ENCODE assay signal across 10 cellular contexts in genomic region chr7:117435475-117436043, GRCh38. TPM values are rescaled to one million over a fixed set of nuclear protein-coding genes. Genes with fewer than 3 reads are reported as not detected.
A peak's percentile ranks its signal among the peaks of the same experiment; 100 is the strongest.
DNase-seq lines count a peak whose midpoint lies in the region; ATAC-seq and TF ChIP-seq lines count a peak whose summit lies in the region.
"Had no signal": no experiment of that assay in that cellular context is flagged by ENCODE, and none has a peak within 500 bp of the region (broad histone marks: within the 10 kb centered on the region; RNA-seq: fewer than 3 reads in every experiment).

No MANE protein-coding gene starts in this region.

- H3K9me3 ChIP-seq in smooth muscle cell (replicated peaks; ENCODE audit: low read depth) (no peaks in the 10 kb centered on the region), transverse colon (no peaks in the 10 kb centered on the region)
- H3K9me3 ChIP-seq: breast epithelium had no signal

- peak overlapping the region; percentile 39 for H3K27ac ChIP-seq in smooth muscle cell (ENCODE audit: low read depth)
- no peak overlapping the region for H3K27ac ChIP-seq in transverse colon
- H3K27ac ChIP-seq: breast epithelium had no signal

- H3K36me3 Mint-ChIP-seq in activated CD8-positive, alpha-beta T cell treated with anti-CD3 and anti-CD28 coated beads for 36 hours (ENCODE audit: low read depth) = no peaks in the 10 kb centered on the region
- H3K36me3 Mint-ChIP-seq in activated CD8-positive, alpha-beta T cell treated with anti-CD3 and anti-CD28 coated beads, Interleukin-2, amount 10 ng/mL, durations not matched to agents 7 days and 5 days (ENCODE audit: low read depth) = no peaks in the 10 kb centered on the region

- H3K36me3 ChIP-seq in smooth muscle cell (ENCODE audit: low read depth) (no peaks in the 10 kb centered on the region), transverse colon (no peaks in the 10 kb centered on the region)
- H3K36me3 ChIP-seq: breast epithelium had no signal

- peaks cover 5% of the 10 kb centered on the region for H3K4me1 Mint-ChIP-seq in activated CD8-positive, alpha-beta T cell treated with anti-CD3 and anti-CD28 coated beads for 36 hours (ENCODE audit: low read depth)
- H3K4me1 Mint-ChIP-seq in activated CD8-positive, alpha-beta T cell treated with anti-CD3 and anti-CD28 coated beads, Interleukin-2, amount 10 ng/mL, durations not matched to agents 7 days and 5 days (ENCODE audit: low read depth) = no peaks in the 10 kb centered on the region

- H3K9me3 Mint-ChIP-seq in activated CD8-positive, alpha-beta T cell treated with anti-CD3 and anti-CD28 coated beads for 36 hours = no peaks in the 10 kb centered on the region
- H3K9me3 Mint-ChIP-seq in activated CD8-positive, alpha-beta T cell treated with anti-CD3 and anti-CD28 coated beads, Interleukin-2, amount 10 ng/mL, durations not matched to agents 7 days and 5 days (ENCODE audit: insufficient read depth) = no peaks in the 10 kb centered on the region

- H3K27me3 Mint-ChIP-seq in activated CD8-positive, alpha-beta T cell treated with anti-CD3 and anti-CD28 coated beads for 36 hours = no peaks in the 10 kb centered on the region
- H3K27me3 Mint-ChIP-seq in activated CD8-positive, alpha-beta T cell treated with anti-CD3 and anti-CD28 coated beads, Interleukin-2, amount 10 ng/mL, durations not matched to agents 7 days and 5 days (ENCODE audit: low read depth) = peaks cover 3% of the 10 kb centered on the region

- peak; percentile 3 for DNase-seq in activated CD8-positive, alpha-beta T cell treated with anti-CD3 and anti-CD28 coated beads for 36 hours
- DNase-seq in activated CD8-positive, alpha-beta T cell treated with anti-CD3 and anti-CD28 coated beads, Interleukin-2, amount 10 ng/mL, durations not matched to agents 7 days and 5 days = no peak
- peak; percentile 28 for DNase-seq in HPDE6-E6E7 (ENCODE audit: extremely low spot score)
- no peak for DNase-seq in smooth muscle cell (lab: John Stamatoyannopoulos, UW; ENCODE audit: unreplicated experiment)
- DNase-seq in left ventricle myocardium superior = no peak
- no peak for DNase-seq in H4 (ENCODE audit: low spot score)
- no peak for DNase-seq in transverse colon
- DNase-seq: NCI-H187 treated with DMSO at 0.1 percent for 48 hours had no signal

- no peaks in the 10 kb centered on the region for H3K79me2 ChIP-seq in smooth muscle cell (ENCODE audit: low read depth)

- peak overlapping the region; percentile 65 for H2AFZ ChIP-seq in smooth muscle cell (ENCODE audit: low read depth)

- H4K20me1 ChIP-seq in smooth muscle cell (ENCODE audit: low read depth) = no peaks in the 10 kb centered on the region

- TF ChIP-seq CTCF in activated CD8-positive, alpha-beta T cell treated with anti-CD3 and anti-CD28 coated beads for 36 hours (IDR thresholded peaks at IDR 0.05) = no peak
- TF ChIP-seq CTCF in smooth muscle cell (IDR thresholded peaks at IDR 0.05; ENCODE audit: borderline replicate concordance, insufficient read depth, poor library complexity, severe bottlenecking) (no peak), transverse colon (IDR thresholded peaks at IDR 0.05) (no peak)

- in situ Hi-C loops in transverse colon (cut with MboI; ENCODE audit: low pct_ligation_motif_present in 1 of 4, low pct_unique_long_range_greater_than_20kb in 1 of 4, low sequenced_read_pairs in 3 of 4) = no loop called here

- no peak overlapping the region for H3K27ac Mint-ChIP-seq in activated CD8-positive, alpha-beta T cell treated with anti-CD3 and anti-CD28 coated beads for 36 hours
- no peak overlapping the region for H3K27ac Mint-ChIP-seq in activated CD8-positive, alpha-beta T cell treated with anti-CD3 and anti-CD28 coated beads, Interleukin-2, amount 10 ng/mL, durations not matched to agents 7 days and 5 days

- CTCF ChIA-PET in activated CD8-positive, alpha-beta T cell treated with anti-CD3 and anti-CD28 coated beads for 36 hours (lab: Charles Lee) = no interaction called here
- CTCF ChIA-PET in activated CD8-positive, alpha-beta T cell treated with anti-CD3 and anti-CD28 coated beads, Interleukin-2, amount 10 ng/mL, durations not matched to agents 7 days and 5 days (lab: Charles Lee) = no interaction called here

- no peak overlapping the region for H3K4me2 ChIP-seq in smooth muscle cell

- no peak for TF ChIP-seq EP300 in transverse colon (IDR thresholded peaks at IDR 0.05; ENCODE audit: low read depth)

- TF ChIP-seq POLR2A in transverse colon (IDR thresholded peaks at IDR 0.05) = no peak

- no peaks in the 10 kb centered on the region for H3K4me1 ChIP-seq in smooth muscle cell (ENCODE audit: low read depth)
- peaks cover 0 to 6% (median 0%) of the 10 kb centered on the region in 4 donors for H3K4me1 ChIP-seq in transverse colon
- H3K4me1 ChIP-seq: breast epithelium had no signal

- 61% methylated on average over 2 of the region's 2 CpGs for WGBS in smooth muscle cell (ENCODE audit: low lambda C conversion rate)
- 42 to 43% methylated on average over 2 of the region's 2 CpGs for WGBS in transverse colon (ENCODE audit: low coverage in 1 of 2), 2 donors

- POLR2A ChIA-PET in activated CD8-positive, alpha-beta T cell treated with anti-CD3 and anti-CD28 coated beads for 36 hours (lab: Charles Lee) = no interaction called here
- POLR2A ChIA-PET in activated CD8-positive, alpha-beta T cell treated with anti-CD3 and anti-CD28 coated beads, Interleukin-2, amount 10 ng/mL, durations not matched to agents 7 days and 5 days (lab: Charles Lee) = no interaction called here

- no peak overlapping the region for H3K4me3 Mint-ChIP-seq in activated CD8-positive, alpha-beta T cell treated with anti-CD3 and anti-CD28 coated beads for 36 hours
- no peak overlapping the region for H3K4me3 Mint-ChIP-seq in activated CD8-positive, alpha-beta T cell treated with anti-CD3 and anti-CD28 coated beads, Interleukin-2, amount 10 ng/mL, durations not matched to agents 7 days and 5 days

- H3F3A ChIP-seq in smooth muscle cell (ENCODE audit: low read depth) = no peaks in the 10 kb centered on the region

- no peak overlapping the region for H3K4me3 ChIP-seq in smooth muscle cell
- H3K4me3 ChIP-seq in transverse colon = no peak overlapping the region
- H3K4me3 ChIP-seq: breast epithelium had no signal

- intact Hi-C loops in activated CD8-positive, alpha-beta T cell treated with anti-CD3 and anti-CD28 coated beads for 36 hours (cut with micrococcal nuclease) = no loop called here
- intact Hi-C loops in left ventricle myocardium superior (cut with micrococcal nuclease) (no loop called here), transverse colon (cut with DNase I; ENCODE audit: low total_unique reads) (no loop called here)

- no peak overlapping the region for H3K9ac ChIP-seq in smooth muscle cell (ENCODE audit: low read depth)

- no peaks in the 10 kb centered on the region for H3K27me3 ChIP-seq in smooth muscle cell (ENCODE audit: low read depth)
- H3K27me3 ChIP-seq in transverse colon = no peaks in the 10 kb centered on the region
- H3K27me3 ChIP-seq: breast epithelium had no signal

- peak; percentile 53 for ATAC-seq in activated CD8-positive, alpha-beta T cell treated with anti-CD3 and anti-CD28 coated beads for 36 hours
- no peak for ATAC-seq in activated CD8-positive, alpha-beta T cell treated with anti-CD3 and anti-CD28 coated beads, Interleukin-2, amount 10 ng/mL, durations not matched to agents 7 days and 5 days
- ATAC-seq in HG02642 (IDR thresholded peaks at IDR 0.05; ENCODE audit: poor library complexity, unreplicated experiment) (peak; percentile 98), left ventricle myocardium superior (no peak)

RNA-seq across cellular contexts. Expression of gene ASZ1, which starts 8.3 kb away (rescaled TPM):
- not detected for total RNA-seq in activated CD8-positive, alpha-beta T cell treated with anti-CD3 and anti-CD28 coated beads for 36 hours
- total RNA-seq in activated CD8-positive, alpha-beta T cell treated with anti-CD3 and anti-CD28 coated beads, Interleukin-2, amount 10 ng/mL, durations not matched to agents 7 days and 5 days = not detected
- not detected in 2 replicates for total RNA-seq in smooth muscle cell
- not detected in 2 replicates for polyA plus RNA-seq in smooth muscle cell
- total RNA-seq in left ventricle myocardium superior = not detected
- 0.14 TPM in 1 of 2 replicates, not detected in the other for total RNA-seq in H4 (2014; rRNA removed; shearing (Covaris generic))
- total RNA-seq in transverse colon = not detected
- total RNA-seq: breast epithelium had no signal

RNA-seq across cellular contexts. Expression of gene CFTR, which starts 44.3 kb away (rescaled TPM):
- total RNA-seq in activated CD8-positive, alpha-beta T cell treated with anti-CD3 and anti-CD28 coated beads for 36 hours = not detected
- not detected for total RNA-seq in activated CD8-positive, alpha-beta T cell treated with anti-CD3 and anti-CD28 coated beads, Interleukin-2, amount 10 ng/mL, durations not matched to agents 7 days and 5 days
- total RNA-seq in smooth muscle cell (1.3 and 1.6 TPM in 2 replicates), left ventricle myocardium superior (3.0 TPM), transverse colon (100 to 1,000 TPM in 2 of 4 donors, 10 to 100 TPM in 2; 43.0 to 176 (median 76.6) TPM)
- 0.53 and 1.5 TPM in 2 replicates for polyA plus RNA-seq in smooth muscle cell
- 0.29 TPM in 1 of 2 replicates, not detected in the other for total RNA-seq in H4 (2014; rRNA removed; shearing (Covaris generic))

Comparison
In these comparisons a context has a peak if more than half of its experiments do, and no peak if none do; other contexts are left out.
1. ATAC-seq: peak in activated CD8-positive, alpha-beta T cell treated with anti-CD3 and anti-CD28 coated beads for 36 hours (single experiment) and HG02642 (single experiment); none in activated CD8-positive, alpha-beta T cell treated with anti-CD3 and anti-CD28 coated beads, Interleukin-2, amount 10 ng/mL, durations not matched to agents 7 days and 5 days (single experiment) and left ventricle myocardium superior (single experiment).
2. DNase-seq: peak in activated CD8-positive, alpha-beta T cell treated with anti-CD3 and anti-CD28 coated beads for 36 hours (single experiment) and HPDE6-E6E7 (single experiment); none in activated CD8-positive, alpha-beta T cell treated with anti-CD3 and anti-CD28 coated beads, Interleukin-2, amount 10 ng/mL, durations not matched to agents 7 days and 5 days (single experiment), smooth muscle cell (single experiment), left ventricle myocardium superior (single experiment), H4 (single experiment) and transverse colon (single experiment).
3. RNA of gene CFTR, which starts 44.3 kb away (total RNA-seq): 43.0 to 176 TPM in transverse colon; 3.0 TPM in left ventricle myocardium superior (single experiment), 1.3 to 1.6 TPM in smooth muscle cell, not detected in activated CD8-positive, alpha-beta T cell treated with anti-CD3 and anti-CD28 coated beads, Interleukin-2, amount 10 ng/mL, durations not matched to agents 7 days and 5 days, 0.29 TPM in H4 and not detected in activated CD8-positive, alpha-beta T cell treated with anti-CD3 and anti-CD28 coated beads for 36 hours; every median in the first group is over 10 times any median in the second.